Comparison of ENCODE assay signal across 31 cellular contexts in the genomic region with DNA sequence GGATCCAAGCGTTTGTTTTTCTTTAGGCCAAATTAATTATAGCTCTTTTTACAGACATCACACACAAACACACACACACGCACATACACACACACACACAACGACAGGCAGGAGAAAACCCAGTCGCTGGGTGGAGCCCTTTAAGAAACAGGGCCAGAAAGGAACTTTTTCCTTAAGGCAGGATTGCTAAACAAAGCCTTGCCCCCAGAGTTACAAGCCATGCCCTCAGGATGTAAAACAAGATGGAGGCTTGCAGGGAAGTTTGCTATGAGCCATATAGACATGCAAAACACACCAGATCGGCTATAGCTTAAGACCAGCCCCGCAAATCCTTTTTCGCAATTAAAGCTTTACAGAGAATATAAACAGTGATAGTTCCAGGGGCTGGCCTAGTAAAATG. TPM values are rescaled to one million over a fixed set of nuclear protein-coding genes. Genes with fewer than 3 reads are reported as not detected.
"Had no signal": no experiment of that assay in that cellular context is flagged by ENCODE, and none has a peak within 500 bp of the region (broad histone marks: within the 10 kb centered on the region; RNA-seq: fewer than 3 reads in every experiment).

No MANE protein-coding gene starts in this region.

- H3K4me3 Mint-ChIP-seq: natural killer cell treated with Interleukin-12 subunit alpha and Interleukin-12 subunit beta and Interleukin-15 and Interleukin-18, amount 100 ng/mL, for 72 hours; stimulated activated effector memory CD8-positive, alpha-beta T cell treated with anti-CD3 and anti-CD28 coated beads, Interleukin-12 subunit alpha, Interleukin-12 subunit beta, amount 100 ng/mL, for 72 hours; stimulated activated naive CD8-positive, alpha-beta T cell treated with anti-CD3 and anti-CD28 coated beads, Interleukin-15, Interleukin-2, amounts not matched to agents 100 ng/mL and 50 ng/mL, for 24 hours had no signal

- H3K27ac ChIP-seq: coronary artery, epithelial cell of prostate, esophagus muscularis mucosa, gastrocnemius medialis, heart right ventricle, parathyroid adenoma, prostate gland, right lobe of liver, tibial artery, upper lobe of right lung, vagina had no signal

- H3K4me3 ChIP-seq: coronary artery, esophagus muscularis mucosa, gastrocnemius medialis, heart right ventricle, mucosa of descending colon, prostate gland, right lobe of liver, tibial artery, upper lobe of right lung, vagina had no signal

- H3K27ac Mint-ChIP-seq: natural killer cell treated with Interleukin-12 subunit alpha and Interleukin-12 subunit beta and Interleukin-15 and Interleukin-18, amount 100 ng/mL, for 72 hours; stimulated activated effector memory CD8-positive, alpha-beta T cell treated with anti-CD3 and anti-CD28 coated beads, Interleukin-12 subunit alpha, Interleukin-12 subunit beta, amount 100 ng/mL, for 72 hours; stimulated activated naive CD8-positive, alpha-beta T cell treated with anti-CD3 and anti-CD28 coated beads, Interleukin-15, Interleukin-2, amounts not matched to agents 100 ng/mL and 50 ng/mL, for 24 hours had no signal

- H3K36me3 Mint-ChIP-seq: stimulated activated effector memory CD8-positive, alpha-beta T cell treated with anti-CD3 and anti-CD28 coated beads, Interleukin-12 subunit alpha, Interleukin-12 subunit beta, amount 100 ng/mL, for 72 hours had no signal

- DNase-seq: effector CD8-positive, alpha-beta T cell; gastrocnemius medialis; heart right ventricle; hypothalamus; islet precursor cell; mammary epithelial cell; mucosa of descending colon; right lobe of liver; stimulated activated CD4-positive, alpha-beta T cell treated with anti-CD3 and anti-CD28 coated beads, Interleukin-4, amount 100 ng/mL, for 1 hour; stimulated activated CD8-positive, alpha-beta memory T cell treated with anti-CD3 and anti-CD28 coated beads, Interleukin-4, amount 100 ng/mL, for 48 hours; tibial artery; upper lobe of right lung had no signal

- H3K27me3 ChIP-seq: gastrocnemius medialis, tibial artery, upper lobe of right lung, vagina had no signal

- H3K36me3 ChIP-seq: esophagus muscularis mucosa, gastrocnemius medialis, heart right ventricle, prostate gland, right lobe of liver, tibial artery, upper lobe of right lung, vagina had no signal

- H3K79me2 ChIP-seq: parathyroid adenoma had no signal

- H3K9ac ChIP-seq: parathyroid adenoma had no signal

- H2AFZ ChIP-seq: parathyroid adenoma had no signal

- FAIRE-seq: endometrium had no signal

- H3K9me3 ChIP-seq: gastrocnemius medialis, mucosa of descending colon, prostate gland, right lobe of liver, vagina had no signal

- H3K4me1 ChIP-seq: esophagus muscularis mucosa, gastrocnemius medialis, heart right ventricle, parathyroid adenoma, prostate gland, right lobe of liver, tibial artery, upper lobe of right lung, vagina had no signal

- H3K4me1 Mint-ChIP-seq: stimulated activated effector memory CD8-positive, alpha-beta T cell treated with anti-CD3 and anti-CD28 coated beads, Interleukin-12 subunit alpha, Interleukin-12 subunit beta, amount 100 ng/mL, for 72 hours had no signal

RNA-seq across cellular contexts. Expression of gene IQCF2, which starts 16.3 kb away (rescaled TPM):
- total RNA-seq: chondrocyte; dermis microvascular lymphatic vessel endothelial cell; esophagus muscularis mucosa; fibroblast of villous mesenchyme; gastrocnemius medialis; heart right ventricle; left lobe of liver; lower leg skin; mammary epithelial cell; mucosa of descending colon; myocyte; natural killer cell treated with Interleukin-12 subunit alpha and Interleukin-12 subunit beta and Interleukin-15 and Interleukin-18, amount 100 ng/mL, for 72 hours; omental fat pad; prostate gland; renal cortical epithelial cell; right lobe of liver; temporal lobe; upper lobe of right lung; vagina had no signal
- polyA plus RNA-seq: heart right ventricle, mammary epithelial cell had no signal

RNA-seq across cellular contexts. Expression of gene IQCF5, which starts 30.3 kb away (rescaled TPM):
- total RNA-seq: chondrocyte; dermis microvascular lymphatic vessel endothelial cell; esophagus muscularis mucosa; fibroblast of villous mesenchyme; gastrocnemius medialis; heart right ventricle; left lobe of liver; lower leg skin; mammary epithelial cell; mucosa of descending colon; myocyte; natural killer cell treated with Interleukin-12 subunit alpha and Interleukin-12 subunit beta and Interleukin-15 and Interleukin-18, amount 100 ng/mL, for 72 hours; omental fat pad; renal cortical epithelial cell; right lobe of liver; temporal lobe; upper lobe of right lung; vagina had no signal
- polyA plus RNA-seq: heart right ventricle, mammary epithelial cell had no signal

RNA-seq across cellular contexts. Expression of gene IQCF1, which starts 58.0 kb away (rescaled TPM):
- total RNA-seq: chondrocyte; dermis microvascular lymphatic vessel endothelial cell; esophagus muscularis mucosa; fibroblast of villous mesenchyme; gastrocnemius medialis; heart right ventricle; left lobe of liver; lower leg skin; mammary epithelial cell; mucosa of descending colon; myocyte; natural killer cell treated with Interleukin-12 subunit alpha and Interleukin-12 subunit beta and Interleukin-15 and Interleukin-18, amount 100 ng/mL, for 72 hours; omental fat pad; renal cortical epithelial cell; right lobe of liver; temporal lobe; upper lobe of right lung; vagina had no signal
- polyA plus RNA-seq: heart right ventricle had no signal
